21 cellular contexts compared by ENCODE assay signal in the genomic region with DNA sequence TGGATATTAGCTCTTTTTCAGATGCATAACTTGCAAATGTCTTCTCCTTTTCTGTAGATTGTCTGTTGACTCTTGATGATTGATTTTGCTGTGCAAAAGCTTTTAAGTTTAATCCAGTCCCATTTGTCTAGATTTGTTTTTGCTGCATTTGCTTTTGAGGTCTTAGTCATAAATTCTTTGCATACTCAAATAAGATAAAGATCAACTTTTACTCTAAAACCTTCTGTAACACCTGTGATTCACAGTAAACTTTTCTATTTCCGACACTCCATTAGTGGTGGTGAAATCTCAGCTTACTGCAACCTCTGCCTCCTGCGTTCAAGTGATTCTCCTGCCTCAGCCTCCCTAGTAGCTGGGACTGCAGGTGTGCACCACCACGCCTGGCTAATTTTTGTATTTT.
"Had no signal": no experiment of that assay in that cellular context is flagged by ENCODE, and none has a peak within 500 bp of the region (broad histone marks: within the 10 kb centered on the region; RNA-seq: fewer than 3 reads in every experiment).

No MANE protein-coding gene starts in this region.

- ATAC-seq: HepG2, Panc1 had no signal

- DNase-seq: IMR-90, Karpas-422, KG1, MM.1S, NCI-H1092 treated with DMSO at 0.1 percent for 48 hours, NCI-H1436, NCI-H187, NCI-H2029, NCI-H2081 treated with DMSO at 0.1 percent for 48 hours, NCI-H2171, NCI-H226, NCI-H446, NCI-H510A, NCI-H524 treated with DMSO at 0.1 percent for 48 hours, NCI-H69, NCI-H774, SHP77, SK-N-SH, SW 1271 had no signal
